ENCODE assay signal across 18 cellular contexts in genomic region chr14:30600907-30601578, GRCh38.
"Had no signal": no experiment of that assay in that cellular context is flagged by ENCODE, and none has a peak within 500 bp of the region (broad histone marks: within the 10 kb centered on the region; RNA-seq: fewer than 3 reads in every experiment).

No MANE protein-coding gene starts in this region.

- H3K27ac ChIP-seq: hepatocyte, right atrium auricular region, suprapubic skin had no signal

- H3K4me1 Mint-ChIP-seq: T-cell had no signal

- H3K4me1 ChIP-seq: right atrium auricular region, suprapubic skin had no signal

- H3K27ac Mint-ChIP-seq: activated CD8-positive, alpha-beta T cell treated with anti-CD3 and anti-CD28 coated beads for 36 hours; activated naive CD4-positive, alpha-beta T cell treated with anti-CD3 and anti-CD28 coated beads, Interleukin-2, amount 50 U/mL, for 72 hours; natural killer cell treated with Interleukin-12 subunit alpha and Interleukin-12 subunit beta and Interleukin-15 and Interleukin-18, amount 100 ng/mL, for 72 hours; stimulated activated naive CD8-positive, alpha-beta T cell treated with anti-CD3 and anti-CD28 coated beads, Interleukin-15, Interleukin-2, amounts not matched to agents 100 ng/mL and 50 ng/mL, for 24 hours; T-cell had no signal

- H3K4me2 ChIP-seq: hepatocyte, smooth muscle cell had no signal

- H3K79me2 ChIP-seq: hepatocyte had no signal

- H2AFZ ChIP-seq: hepatocyte had no signal

- H3K4me3 ChIP-seq: hepatocyte, right atrium auricular region, smooth muscle cell, suprapubic skin had no signal

- H3K4me3 Mint-ChIP-seq: activated CD8-positive, alpha-beta T cell treated with anti-CD3 and anti-CD28 coated beads for 36 hours; natural killer cell treated with Interleukin-12 subunit alpha and Interleukin-12 subunit beta and Interleukin-15 and Interleukin-18, amount 100 ng/mL, for 72 hours; stimulated activated naive CD8-positive, alpha-beta T cell treated with anti-CD3 and anti-CD28 coated beads, Interleukin-15, Interleukin-2, amounts not matched to agents 100 ng/mL and 50 ng/mL, for 24 hours; T-cell had no signal

- H3K9me3 ChIP-seq: right atrium auricular region, suprapubic skin had no signal

- DNase-seq: activated CD4-positive, CD25-positive, alpha-beta regulatory T cell treated with anti-CD3 and anti-CD28 coated beads, Interleukin-2, amount 50 U/mL, for 72 hours; activated CD8-positive, alpha-beta T cell treated with anti-CD3 and anti-CD28 coated beads for 36 hours; caudate nucleus; islet precursor cell; mesenchymal stem cell; occipital lobe; stimulated activated CD4-positive, alpha-beta T cell treated with anti-CD3 and anti-CD28 coated beads, Interleukin-4, amount 100 ng/mL, for 4 hours; stimulated activated CD8-positive, alpha-beta memory T cell treated with anti-CD3 and anti-CD28 coated beads, Interleukin-4, amount 100 ng/mL, for 48 hours; T-cell; trophoblast cell had no signal

- H3K9me3 Mint-ChIP-seq: activated CD8-positive, alpha-beta T cell treated with anti-CD3 and anti-CD28 coated beads for 36 hours; activated naive CD4-positive, alpha-beta T cell treated with anti-CD3 and anti-CD28 coated beads, Interleukin-2, amount 50 U/mL, for 72 hours; natural killer cell treated with Interleukin-12 subunit alpha and Interleukin-12 subunit beta and Interleukin-15 and Interleukin-18, amount 100 ng/mL, for 72 hours; stimulated activated naive CD8-positive, alpha-beta T cell treated with anti-CD3 and anti-CD28 coated beads, Interleukin-15, Interleukin-2, amounts not matched to agents 100 ng/mL and 50 ng/mL, for 24 hours; T-cell had no signal

- H3K27me3 ChIP-seq: hepatocyte, right atrium auricular region, suprapubic skin had no signal

- ATAC-seq: activated CD8-positive, alpha-beta T cell treated with anti-CD3 and anti-CD28 coated beads for 36 hours; left lobe of liver; natural killer cell treated with Interleukin-12 subunit alpha and Interleukin-12 subunit beta and Interleukin-15 and Interleukin-18, amount 100 ng/mL, for 72 hours; T-cell had no signal

- H3K27me3 Mint-ChIP-seq: activated CD8-positive, alpha-beta T cell treated with anti-CD3 and anti-CD28 coated beads for 36 hours; natural killer cell treated with Interleukin-12 subunit alpha and Interleukin-12 subunit beta and Interleukin-15 and Interleukin-18, amount 100 ng/mL, for 72 hours; stimulated activated naive CD8-positive, alpha-beta T cell treated with anti-CD3 and anti-CD28 coated beads, Interleukin-15, Interleukin-2, amounts not matched to agents 100 ng/mL and 50 ng/mL, for 24 hours; T-cell had no signal
